1 cellular context compared by ENCODE assay signal in the genomic region with DNA sequence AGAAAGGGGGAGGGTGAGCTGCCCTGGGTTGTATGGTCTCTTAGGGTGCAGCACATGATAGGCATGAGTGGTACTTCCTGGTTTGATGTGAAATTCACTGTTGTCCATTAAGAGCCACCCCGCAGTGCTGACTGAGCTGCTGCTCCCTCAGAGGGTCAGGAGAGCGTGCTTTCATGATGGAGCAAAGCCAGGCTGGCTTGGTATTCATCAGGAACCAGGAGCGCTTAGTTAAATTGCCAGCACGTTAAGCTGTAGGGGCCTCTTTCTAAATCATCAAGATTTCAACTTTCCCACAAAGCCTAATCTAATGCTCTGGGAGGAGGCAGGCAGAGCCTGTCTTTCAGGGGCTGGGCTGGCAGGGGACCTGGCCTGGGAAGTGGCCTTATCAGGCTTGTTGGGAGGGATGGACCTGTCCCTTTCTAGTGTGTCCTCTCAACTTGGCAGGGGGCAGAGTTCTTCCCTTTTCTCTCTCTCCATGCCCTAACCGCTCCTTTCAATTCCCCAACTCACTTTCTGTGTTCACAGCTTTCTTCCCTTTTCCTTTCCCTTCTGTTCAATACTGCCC.
A peak's percentile ranks its signal among the peaks of the same experiment; 100 is the strongest.
TF ChIP-seq lines count a peak whose summit lies in the region.

No MANE protein-coding gene starts in this region.

TF ChIP-seq in K562, 482 proteins besides CTCF, POLR2A, EP300 and RAD21 (continues in another document):
- TF ChIP-seq ELF1 (tag; IDR thresholded peaks at IDR 0.05) (0 out of 2 replicates have a peak, but pooled peaks have one; percentile 42), HNRNPL (IDR thresholded peaks at IDR 0.05; ENCODE audit: low read depth, low read length) (no peak), ZC3H4 (CRISPR knock-in tag; IDR thresholded peaks at IDR 0.05; ENCODE audit: borderline replicate concordance) (no peak), MAZ (CRISPR knock-in tag; conservative IDR thresholded peaks at IDR 0.05 in 1 of 2, IDR thresholded peaks at IDR 0.05 in 1 of 2) (0 out of 4 replicates have a peak, but pooled peaks of 1 of the 2 experiments have one; percentile 13), RB1 (IDR thresholded peaks at IDR 0.05; ENCODE audit: low read depth) (0 out of 2 replicates have a peak, but pooled peaks have one; percentile 29), ZNF274 (IDR thresholded peaks at IDR 0.05; ENCODE audit: borderline replicate concordance, low read depth, low read length) (no peak), ETV5 (CRISPR knock-in tag; IDR thresholded peaks at IDR 0.05; ENCODE audit: low read depth) (0 out of 2 replicates have a peak, but pooled peaks have one; percentile 48), MTA2 (IDR thresholded peaks at IDR 0.05; ENCODE audit: low read depth) (no peak), LCOR (CRISPR knock-in tag; IDR thresholded peaks at IDR 0.05) (0 out of 2 replicates have a peak, but pooled peaks have one; percentile 37), HSF4 (CRISPR knock-in tag; IDR thresholded peaks at IDR 0.05; ENCODE audit: borderline replicate concordance) (no peak), C11orf30 (IDR thresholded peaks at IDR 0.05; ENCODE audit: low read depth) (no peak), CHCHD3 (CRISPR knock-in tag; IDR thresholded peaks at IDR 0.05) (no peak), ZNF551 (CRISPR knock-in tag; IDR thresholded peaks at IDR 0.05) (no peak), ZNF561 (CRISPR knock-in tag; conservative IDR thresholded peaks at IDR 0.05) (no peak), HNRNPLL (IDR thresholded peaks at IDR 0.05; ENCODE audit: low read depth, low read length, poor library complexity, severe bottlenecking) (no peak), CTBP1 (IDR thresholded peaks at IDR 0.05; ENCODE audit: borderline replicate concordance) (peak; percentile 75), ETV6 (IDR thresholded peaks at IDR 0.05; ENCODE audit: borderline replicate concordance in 1 of 2, low read depth in 2 of 2, low read length in 1 of 2) (no peak), ETV6 (CRISPR knock-in tag; IDR thresholded peaks at IDR 0.05; ENCODE audit: borderline replicate concordance) (no peak), ZNF764 (CRISPR knock-in tag; IDR thresholded peaks at IDR 0.05; ENCODE audit: low read depth) (no peak), MCM5 (IDR thresholded peaks at IDR 0.05; ENCODE audit: low read depth) (no peak), RBFOX2 (IDR thresholded peaks at IDR 0.05; ENCODE audit: low read depth, low read length) (no peak), NFE2L1 (tag; IDR thresholded peaks at IDR 0.05; ENCODE audit: borderline replicate concordance, low read depth) (no peak), JUND (IDR thresholded peaks at IDR 0.05; ENCODE audit: borderline replicate concordance, low read depth, low read length) (no peak), JUND (tag; IDR thresholded peaks at IDR 0.05; ENCODE audit: borderline replicate concordance, low read depth, low read length) (peak; percentile 25; the same call in 1 of the 3 replicates), ZNF695 (CRISPR knock-in tag; IDR thresholded peaks at IDR 0.05) (no peak), PRPF4 (IDR thresholded peaks at IDR 0.05; ENCODE audit: insufficient read depth, low read depth, low read length, poor library complexity, severe bottlenecking) (no peak), TAL1 (IDR thresholded peaks at IDR 0.05) (no peak), ZNF75A (CRISPR knock-in tag; IDR thresholded peaks at IDR 0.05) (no peak), KDM2B (CRISPR knock-in tag; IDR thresholded peaks at IDR 0.05) (no peak), SMARCE1 (IDR thresholded peaks at IDR 0.05) (no peak)
- TF ChIP-seq, protein P1, sequence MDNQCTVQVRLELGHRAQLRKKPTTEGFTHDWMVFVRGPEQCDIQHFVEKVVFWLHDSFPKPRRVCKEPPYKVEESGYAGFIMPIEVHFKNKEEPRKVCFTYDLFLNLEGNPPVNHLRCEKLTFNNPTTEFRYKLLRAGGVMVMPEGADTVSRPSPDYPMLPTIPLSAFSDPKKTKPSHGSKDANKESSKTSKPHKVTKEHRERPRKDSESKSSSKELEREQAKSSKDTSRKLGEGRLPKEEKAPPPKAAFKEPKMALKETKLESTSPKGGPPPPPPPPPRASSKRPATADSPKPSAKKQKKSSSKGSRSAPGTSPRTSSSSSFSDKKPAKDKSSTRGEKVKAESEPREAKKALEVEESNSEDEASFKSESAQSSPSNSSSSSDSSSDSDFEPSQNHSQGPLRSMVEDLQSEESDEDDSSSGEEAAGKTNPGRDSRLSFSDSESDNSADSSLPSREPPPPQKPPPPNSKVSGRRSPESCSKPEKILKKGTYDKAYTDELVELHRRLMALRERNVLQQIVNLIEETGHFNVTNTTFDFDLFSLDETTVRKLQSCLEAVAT (IDR thresholded peaks at IDR 0.05) = no peak
- TF ChIP-seq, protein P2, sequence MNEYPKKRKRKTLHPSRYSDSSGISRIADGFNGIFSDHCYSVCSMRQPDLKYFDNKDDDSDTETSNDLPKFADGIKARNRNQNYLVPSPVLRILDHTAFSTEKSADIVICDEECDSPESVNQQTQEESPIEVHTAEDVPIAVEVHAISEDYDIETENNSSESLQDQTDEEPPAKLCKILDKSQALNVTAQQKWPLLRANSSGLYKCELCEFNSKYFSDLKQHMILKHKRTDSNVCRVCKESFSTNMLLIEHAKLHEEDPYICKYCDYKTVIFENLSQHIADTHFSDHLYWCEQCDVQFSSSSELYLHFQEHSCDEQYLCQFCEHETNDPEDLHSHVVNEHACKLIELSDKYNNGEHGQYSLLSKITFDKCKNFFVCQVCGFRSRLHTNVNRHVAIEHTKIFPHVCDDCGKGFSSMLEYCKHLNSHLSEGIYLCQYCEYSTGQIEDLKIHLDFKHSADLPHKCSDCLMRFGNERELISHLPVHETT (CRISPR knock-in tag; conservative IDR thresholded peaks at IDR 0.05 in 1 of 2, IDR thresholded peaks at IDR 0.05 in 1 of 2) = no peak
- TF ChIP-seq, protein P3, sequence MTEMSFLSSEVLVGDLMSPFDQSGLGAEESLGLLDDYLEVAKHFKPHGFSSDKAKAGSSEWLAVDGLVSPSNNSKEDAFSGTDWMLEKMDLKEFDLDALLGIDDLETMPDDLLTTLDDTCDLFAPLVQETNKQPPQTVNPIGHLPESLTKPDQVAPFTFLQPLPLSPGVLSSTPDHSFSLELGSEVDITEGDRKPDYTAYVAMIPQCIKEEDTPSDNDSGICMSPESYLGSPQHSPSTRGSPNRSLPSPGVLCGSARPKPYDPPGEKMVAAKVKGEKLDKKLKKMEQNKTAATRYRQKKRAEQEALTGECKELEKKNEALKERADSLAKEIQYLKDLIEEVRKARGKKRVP (CRISPR knock-in tag; IDR thresholded peaks at IDR 0.05) = no peak
- TF ChIP-seq, protein P4, sequence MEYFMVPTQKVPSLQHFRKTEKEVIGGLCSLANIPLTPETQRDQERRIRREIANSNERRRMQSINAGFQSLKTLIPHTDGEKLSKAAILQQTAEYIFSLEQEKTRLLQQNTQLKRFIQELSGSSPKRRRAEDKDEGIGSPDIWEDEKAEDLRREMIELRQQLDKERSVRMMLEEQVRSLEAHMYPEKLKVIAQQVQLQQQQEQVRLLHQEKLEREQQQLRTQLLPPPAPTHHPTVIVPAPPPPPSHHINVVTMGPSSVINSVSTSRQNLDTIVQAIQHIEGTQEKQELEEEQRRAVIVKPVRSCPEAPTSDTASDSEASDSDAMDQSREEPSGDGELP (CRISPR knock-in tag; IDR thresholded peaks at IDR 0.05; ENCODE audit: borderline replicate concordance) = no peak
- TF ChIP-seq, protein P5, sequence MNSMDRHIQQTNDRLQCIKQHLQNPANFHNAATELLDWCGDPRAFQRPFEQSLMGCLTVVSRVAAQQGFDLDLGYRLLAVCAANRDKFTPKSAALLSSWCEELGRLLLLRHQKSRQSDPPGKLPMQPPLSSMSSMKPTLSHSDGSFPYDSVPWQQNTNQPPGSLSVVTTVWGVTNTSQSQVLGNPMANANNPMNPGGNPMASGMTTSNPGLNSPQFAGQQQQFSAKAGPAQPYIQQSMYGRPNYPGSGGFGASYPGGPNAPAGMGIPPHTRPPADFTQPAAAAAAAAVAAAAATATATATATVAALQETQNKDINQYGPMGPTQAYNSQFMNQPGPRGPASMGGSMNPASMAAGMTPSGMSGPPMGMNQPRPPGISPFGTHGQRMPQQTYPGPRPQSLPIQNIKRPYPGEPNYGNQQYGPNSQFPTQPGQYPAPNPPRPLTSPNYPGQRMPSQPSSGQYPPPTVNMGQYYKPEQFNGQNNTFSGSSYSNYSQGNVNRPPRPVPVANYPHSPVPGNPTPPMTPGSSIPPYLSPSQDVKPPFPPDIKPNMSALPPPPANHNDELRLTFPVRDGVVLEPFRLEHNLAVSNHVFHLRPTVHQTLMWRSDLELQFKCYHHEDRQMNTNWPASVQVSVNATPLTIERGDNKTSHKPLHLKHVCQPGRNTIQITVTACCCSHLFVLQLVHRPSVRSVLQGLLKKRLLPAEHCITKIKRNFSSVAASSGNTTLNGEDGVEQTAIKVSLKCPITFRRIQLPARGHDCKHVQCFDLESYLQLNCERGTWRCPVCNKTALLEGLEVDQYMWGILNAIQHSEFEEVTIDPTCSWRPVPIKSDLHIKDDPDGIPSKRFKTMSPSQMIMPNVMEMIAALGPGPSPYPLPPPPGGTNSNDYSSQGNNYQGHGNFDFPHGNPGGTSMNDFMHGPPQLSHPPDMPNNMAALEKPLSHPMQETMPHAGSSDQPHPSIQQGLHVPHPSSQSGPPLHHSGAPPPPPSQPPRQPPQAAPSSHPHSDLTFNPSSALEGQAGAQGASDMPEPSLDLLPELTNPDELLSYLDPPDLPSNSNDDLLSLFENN (IDR thresholded peaks at IDR 0.05; ENCODE audit: low read depth in 2 of 2, low read length in 2 of 2) = no peak
- TF ChIP-seq, protein P6, sequence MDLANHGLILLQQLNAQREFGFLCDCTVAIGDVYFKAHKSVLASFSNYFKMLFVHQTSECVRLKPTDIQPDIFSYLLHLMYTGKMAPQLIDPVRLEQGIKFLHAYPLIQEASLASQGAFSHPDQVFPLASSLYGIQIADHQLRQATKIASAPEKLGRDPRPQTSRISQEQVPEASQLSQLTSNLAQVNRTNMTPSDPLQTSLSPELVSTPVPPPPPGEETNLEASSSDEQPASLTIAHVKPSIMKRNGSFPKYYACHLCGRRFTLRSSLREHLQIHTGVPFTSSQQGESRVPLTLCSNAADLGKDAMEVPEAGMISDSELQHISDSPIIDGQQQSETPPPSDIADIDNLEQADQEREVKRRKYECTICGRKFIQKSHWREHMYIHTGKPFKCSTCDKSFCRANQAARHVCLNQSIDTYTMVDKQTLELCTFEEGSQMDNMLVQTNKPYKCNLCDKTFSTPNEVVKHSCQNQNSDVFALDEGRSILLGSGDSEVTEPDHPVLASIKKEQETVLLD (IDR thresholded peaks at IDR 0.05) = 0 out of 2 replicates have a peak, but pooled peaks have one; percentile 20
- TF ChIP-seq, protein P7, sequence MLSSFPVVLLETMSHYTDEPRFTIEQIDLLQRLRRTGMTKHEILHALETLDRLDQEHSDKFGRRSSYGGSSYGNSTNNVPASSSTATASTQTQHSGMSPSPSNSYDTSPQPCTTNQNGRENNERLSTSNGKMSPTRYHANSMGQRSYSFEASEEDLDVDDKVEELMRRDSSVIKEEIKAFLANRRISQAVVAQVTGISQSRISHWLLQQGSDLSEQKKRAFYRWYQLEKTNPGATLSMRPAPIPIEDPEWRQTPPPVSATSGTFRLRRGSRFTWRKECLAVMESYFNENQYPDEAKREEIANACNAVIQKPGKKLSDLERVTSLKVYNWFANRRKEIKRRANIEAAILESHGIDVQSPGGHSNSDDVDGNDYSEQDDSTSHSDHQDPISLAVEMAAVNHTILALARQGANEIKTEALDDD (IDR thresholded peaks at IDR 0.05) = peak; percentile 29; the same call in 1 of the 2 replicates
- TF ChIP-seq, protein P8, sequence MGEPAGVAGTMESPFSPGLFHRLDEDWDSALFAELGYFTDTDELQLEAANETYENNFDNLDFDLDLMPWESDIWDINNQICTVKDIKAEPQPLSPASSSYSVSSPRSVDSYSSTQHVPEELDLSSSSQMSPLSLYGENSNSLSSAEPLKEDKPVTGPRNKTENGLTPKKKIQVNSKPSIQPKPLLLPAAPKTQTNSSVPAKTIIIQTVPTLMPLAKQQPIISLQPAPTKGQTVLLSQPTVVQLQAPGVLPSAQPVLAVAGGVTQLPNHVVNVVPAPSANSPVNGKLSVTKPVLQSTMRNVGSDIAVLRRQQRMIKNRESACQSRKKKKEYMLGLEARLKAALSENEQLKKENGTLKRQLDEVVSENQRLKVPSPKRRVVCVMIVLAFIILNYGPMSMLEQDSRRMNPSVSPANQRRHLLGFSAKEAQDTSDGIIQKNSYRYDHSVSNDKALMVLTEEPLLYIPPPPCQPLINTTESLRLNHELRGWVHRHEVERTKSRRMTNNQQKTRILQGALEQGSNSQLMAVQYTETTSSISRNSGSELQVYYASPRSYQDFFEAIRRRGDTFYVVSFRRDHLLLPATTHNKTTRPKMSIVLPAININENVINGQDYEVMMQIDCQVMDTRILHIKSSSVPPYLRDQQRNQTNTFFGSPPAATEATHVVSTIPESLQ (CRISPR knock-in tag; IDR thresholded peaks at IDR 0.05) = 0 out of 2 replicates have a peak, but pooled peaks have one; percentile 51
- TF ChIP-seq, protein P9, sequence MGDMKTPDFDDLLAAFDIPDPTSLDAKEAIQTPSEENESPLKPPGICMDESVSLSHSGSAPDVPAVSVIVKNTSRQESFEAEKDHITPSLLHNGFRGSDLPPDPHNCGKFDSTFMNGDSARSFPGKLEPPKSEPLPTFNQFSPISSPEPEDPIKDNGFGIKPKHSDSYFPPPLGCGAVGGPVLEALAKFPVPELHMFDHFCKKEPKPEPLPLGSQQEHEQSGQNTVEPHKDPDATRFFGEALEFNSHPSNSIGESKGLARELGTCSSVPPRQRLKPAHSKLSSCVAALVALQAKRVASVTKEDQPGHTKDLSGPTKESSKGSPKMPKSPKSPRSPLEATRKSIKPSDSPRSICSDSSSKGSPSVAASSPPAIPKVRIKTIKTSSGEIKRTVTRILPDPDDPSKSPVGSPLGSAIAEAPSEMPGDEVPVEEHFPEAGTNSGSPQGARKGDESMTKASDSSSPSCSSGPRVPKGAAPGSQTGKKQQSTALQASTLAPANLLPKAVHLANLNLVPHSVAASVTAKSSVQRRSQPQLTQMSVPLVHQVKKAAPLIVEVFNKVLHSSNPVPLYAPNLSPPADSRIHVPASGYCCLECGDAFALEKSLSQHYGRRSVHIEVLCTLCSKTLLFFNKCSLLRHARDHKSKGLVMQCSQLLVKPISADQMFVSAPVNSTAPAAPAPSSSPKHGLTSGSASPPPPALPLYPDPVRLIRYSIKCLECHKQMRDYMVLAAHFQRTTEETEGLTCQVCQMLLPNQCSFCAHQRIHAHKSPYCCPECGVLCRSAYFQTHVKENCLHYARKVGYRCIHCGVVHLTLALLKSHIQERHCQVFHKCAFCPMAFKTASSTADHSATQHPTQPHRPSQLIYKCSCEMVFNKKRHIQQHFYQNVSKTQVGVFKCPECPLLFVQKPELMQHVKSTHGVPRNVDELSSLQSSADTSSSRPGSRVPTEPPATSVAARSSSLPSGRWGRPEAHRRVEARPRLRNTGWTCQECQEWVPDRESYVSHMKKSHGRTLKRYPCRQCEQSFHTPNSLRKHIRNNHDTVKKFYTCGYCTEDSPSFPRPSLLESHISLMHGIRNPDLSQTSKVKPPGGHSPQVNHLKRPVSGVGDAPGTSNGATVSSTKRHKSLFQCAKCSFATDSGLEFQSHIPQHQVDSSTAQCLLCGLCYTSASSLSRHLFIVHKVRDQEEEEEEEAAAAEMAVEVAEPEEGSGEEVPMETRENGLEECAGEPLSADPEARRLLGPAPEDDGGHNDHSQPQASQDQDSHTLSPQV (IDR thresholded peaks at IDR 0.05) = peak; percentile 48; the same call in 1 of the 2 replicates
- TF ChIP-seq, protein P10, sequence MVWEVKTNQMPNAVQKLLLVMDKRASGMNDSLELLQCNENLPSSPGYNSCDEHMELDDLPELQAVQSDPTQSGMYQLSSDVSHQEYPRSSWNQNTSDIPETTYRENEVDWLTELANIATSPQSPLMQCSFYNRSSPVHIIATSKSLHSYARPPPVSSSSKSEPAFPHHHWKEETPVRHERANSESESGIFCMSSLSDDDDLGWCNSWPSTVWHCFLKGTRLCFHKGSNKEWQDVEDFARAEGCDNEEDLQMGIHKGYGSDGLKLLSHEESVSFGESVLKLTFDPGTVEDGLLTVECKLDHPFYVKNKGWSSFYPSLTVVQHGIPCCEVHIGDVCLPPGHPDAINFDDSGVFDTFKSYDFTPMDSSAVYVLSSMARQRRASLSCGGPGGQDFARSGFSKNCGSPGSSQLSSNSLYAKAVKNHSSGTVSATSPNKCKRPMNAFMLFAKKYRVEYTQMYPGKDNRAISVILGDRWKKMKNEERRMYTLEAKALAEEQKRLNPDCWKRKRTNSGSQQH (CRISPR knock-in tag; IDR thresholded peaks at IDR 0.05) = no peak
